In the genomic region with DNA sequence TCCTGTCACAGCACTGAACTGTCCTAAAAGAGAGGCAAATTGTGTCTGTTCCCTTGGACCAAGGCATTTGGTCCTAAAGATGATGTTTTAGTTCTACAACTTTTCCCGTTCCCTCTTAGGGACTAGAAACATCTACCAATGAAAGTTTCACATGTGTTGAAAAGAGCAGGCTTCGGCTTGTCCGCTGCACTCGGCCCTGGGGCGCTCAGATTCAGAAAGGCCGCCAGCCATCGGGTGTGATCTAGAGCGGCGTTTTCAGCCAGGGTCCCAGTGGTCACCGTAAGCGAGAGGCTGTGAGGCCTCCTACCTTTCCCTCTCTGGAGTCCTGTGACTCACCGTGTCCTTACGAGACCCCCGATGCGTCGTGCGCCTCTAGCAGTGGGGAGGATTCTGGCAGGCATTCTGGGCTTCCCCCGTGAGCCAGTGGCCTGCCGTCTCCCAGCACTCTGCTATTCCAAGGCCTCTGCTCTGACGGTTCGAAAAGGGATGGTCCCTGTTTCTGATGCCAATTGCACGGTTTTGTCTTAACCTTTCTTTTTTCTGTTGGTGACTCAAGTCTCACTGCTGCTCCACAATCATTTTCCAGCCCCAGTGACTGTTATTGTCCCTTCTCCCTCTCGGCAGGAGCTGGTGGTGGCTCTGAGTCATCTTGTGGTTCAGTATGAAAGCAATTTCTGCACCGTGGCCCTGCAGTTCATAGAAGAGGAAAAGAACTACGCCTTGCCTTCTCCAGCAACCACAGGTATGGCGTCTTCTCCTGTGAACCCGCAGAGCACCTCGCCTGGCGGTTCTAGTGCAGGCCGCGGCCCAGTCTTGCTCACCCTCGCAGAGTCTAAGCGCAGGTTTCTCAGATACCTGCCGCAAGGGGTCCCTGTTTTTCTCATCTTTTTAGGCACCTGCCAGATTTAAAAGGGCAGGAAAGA, we compare ENCODE assay signal across 1 cellular context.
A peak's percentile ranks its signal among the peaks of the same experiment; 100 is the strongest.
TF ChIP-seq lines count a peak whose summit lies in the region.

No MANE protein-coding gene starts in this region.

TF ChIP-seq in GM12878, 131 proteins besides CTCF, POLR2A, EP300 and RAD21 (continued from another document):
- TF ChIP-seq, protein P1, sequence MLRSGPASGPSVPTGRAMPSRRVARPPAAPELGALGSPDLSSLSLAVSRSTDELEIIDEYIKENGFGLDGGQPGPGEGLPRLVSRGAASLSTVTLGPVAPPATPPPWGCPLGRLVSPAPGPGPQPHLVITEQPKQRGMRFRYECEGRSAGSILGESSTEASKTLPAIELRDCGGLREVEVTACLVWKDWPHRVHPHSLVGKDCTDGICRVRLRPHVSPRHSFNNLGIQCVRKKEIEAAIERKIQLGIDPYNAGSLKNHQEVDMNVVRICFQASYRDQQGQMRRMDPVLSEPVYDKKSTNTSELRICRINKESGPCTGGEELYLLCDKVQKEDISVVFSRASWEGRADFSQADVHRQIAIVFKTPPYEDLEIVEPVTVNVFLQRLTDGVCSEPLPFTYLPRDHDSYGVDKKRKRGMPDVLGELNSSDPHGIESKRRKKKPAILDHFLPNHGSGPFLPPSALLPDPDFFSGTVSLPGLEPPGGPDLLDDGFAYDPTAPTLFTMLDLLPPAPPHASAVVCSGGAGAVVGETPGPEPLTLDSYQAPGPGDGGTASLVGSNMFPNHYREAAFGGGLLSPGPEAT (IDR thresholded peaks at IDR 0.05; ENCODE audit: low read depth), result peak; percentile 55; the same call in 1 of the 2 replicates
- TF ChIP-seq, protein P2, sequence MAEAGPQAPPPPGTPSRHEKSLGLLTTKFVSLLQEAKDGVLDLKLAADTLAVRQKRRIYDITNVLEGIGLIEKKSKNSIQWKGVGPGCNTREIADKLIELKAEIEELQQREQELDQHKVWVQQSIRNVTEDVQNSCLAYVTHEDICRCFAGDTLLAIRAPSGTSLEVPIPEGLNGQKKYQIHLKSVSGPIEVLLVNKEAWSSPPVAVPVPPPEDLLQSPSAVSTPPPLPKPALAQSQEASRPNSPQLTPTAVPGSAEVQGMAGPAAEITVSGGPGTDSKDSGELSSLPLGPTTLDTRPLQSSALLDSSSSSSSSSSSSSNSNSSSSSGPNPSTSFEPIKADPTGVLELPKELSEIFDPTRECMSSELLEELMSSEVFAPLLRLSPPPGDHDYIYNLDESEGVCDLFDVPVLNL (IDR thresholded peaks at IDR 0.05; ENCODE audit: low read depth, low read length), result no peak
- TF ChIP-seq SRF (IDR thresholded peaks at IDR 0.05; ENCODE audit: low read depth in 2 of 2, low read length in 2 of 2) (no peak), RELA (IDR thresholded peaks at IDR 0.05; ENCODE audit: borderline replicate concordance, partially characterized antibody) (peak; percentile 19), MEF2B (IDR thresholded peaks at IDR 0.05; ENCODE audit: partially characterized antibody, poor library complexity, severe bottlenecking) (no peak), YY1 (IDR thresholded peaks at IDR 0.05; ENCODE audit: low read depth, low read length) (peak; percentile 69), HDAC6 (IDR thresholded peaks at IDR 0.05; ENCODE audit: unreplicated experiment) (no peak), BHLHE40 (IDR thresholded peaks at IDR 0.05; ENCODE audit: borderline replicate concordance in 1 of 2, low read depth in 2 of 2, low read length in 1 of 2) (peak in 1 of 2 experiments; percentile 61; a peak in 1 of 4 replicates), MTA3 (IDR thresholded peaks at IDR 0.05; ENCODE audit: borderline replicate concordance, low read length) (peak; percentile 35; the same call in 1 of the 2 replicates), DPF2 (IDR thresholded peaks at IDR 0.05) (peak; percentile 85), SPI1 (IDR thresholded peaks at IDR 0.05; ENCODE audit: borderline replicate concordance, insufficient read depth, low read depth, low read length) (no peak), SMARCA5 (IDR thresholded peaks at IDR 0.05) (no peak), IKZF1 (conservative IDR thresholded peaks at IDR 0.05) (peak; percentile 82), SREBF2 (IDR thresholded peaks at IDR 0.05; ENCODE audit: low read length) (no peak), EGR1 (IDR thresholded peaks at IDR 0.05; ENCODE audit: borderline replicate concordance in 1 of 2, low read depth in 2 of 2, low read length in 2 of 2) (no peak), CBX5 (IDR thresholded peaks at IDR 0.05; ENCODE audit: low read depth) (no peak), EED (IDR thresholded peaks at IDR 0.05; ENCODE audit: low read depth) (peak; percentile 85), KAT2A (conservative IDR thresholded peaks at IDR 0.05; ENCODE audit: control insufficient read depth, low read depth, low read length) (no peak), IKZF2 (IDR thresholded peaks at IDR 0.05) (peak; percentile 90 to 91), SP1 (IDR thresholded peaks at IDR 0.05; ENCODE audit: low read depth, low read length) (no peak), YBX1 (IDR thresholded peaks at IDR 0.05) (no peak), RUNX3 (IDR thresholded peaks at IDR 0.05; ENCODE audit: low read length) (peak; percentile 76)
- TF ChIP-seq, protein P3, sequence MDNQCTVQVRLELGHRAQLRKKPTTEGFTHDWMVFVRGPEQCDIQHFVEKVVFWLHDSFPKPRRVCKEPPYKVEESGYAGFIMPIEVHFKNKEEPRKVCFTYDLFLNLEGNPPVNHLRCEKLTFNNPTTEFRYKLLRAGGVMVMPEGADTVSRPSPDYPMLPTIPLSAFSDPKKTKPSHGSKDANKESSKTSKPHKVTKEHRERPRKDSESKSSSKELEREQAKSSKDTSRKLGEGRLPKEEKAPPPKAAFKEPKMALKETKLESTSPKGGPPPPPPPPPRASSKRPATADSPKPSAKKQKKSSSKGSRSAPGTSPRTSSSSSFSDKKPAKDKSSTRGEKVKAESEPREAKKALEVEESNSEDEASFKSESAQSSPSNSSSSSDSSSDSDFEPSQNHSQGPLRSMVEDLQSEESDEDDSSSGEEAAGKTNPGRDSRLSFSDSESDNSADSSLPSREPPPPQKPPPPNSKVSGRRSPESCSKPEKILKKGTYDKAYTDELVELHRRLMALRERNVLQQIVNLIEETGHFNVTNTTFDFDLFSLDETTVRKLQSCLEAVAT (IDR thresholded peaks at IDR 0.05), result peak; percentile 41; the same call in 1 of the 2 replicates
- TF ChIP-seq, protein P4, sequence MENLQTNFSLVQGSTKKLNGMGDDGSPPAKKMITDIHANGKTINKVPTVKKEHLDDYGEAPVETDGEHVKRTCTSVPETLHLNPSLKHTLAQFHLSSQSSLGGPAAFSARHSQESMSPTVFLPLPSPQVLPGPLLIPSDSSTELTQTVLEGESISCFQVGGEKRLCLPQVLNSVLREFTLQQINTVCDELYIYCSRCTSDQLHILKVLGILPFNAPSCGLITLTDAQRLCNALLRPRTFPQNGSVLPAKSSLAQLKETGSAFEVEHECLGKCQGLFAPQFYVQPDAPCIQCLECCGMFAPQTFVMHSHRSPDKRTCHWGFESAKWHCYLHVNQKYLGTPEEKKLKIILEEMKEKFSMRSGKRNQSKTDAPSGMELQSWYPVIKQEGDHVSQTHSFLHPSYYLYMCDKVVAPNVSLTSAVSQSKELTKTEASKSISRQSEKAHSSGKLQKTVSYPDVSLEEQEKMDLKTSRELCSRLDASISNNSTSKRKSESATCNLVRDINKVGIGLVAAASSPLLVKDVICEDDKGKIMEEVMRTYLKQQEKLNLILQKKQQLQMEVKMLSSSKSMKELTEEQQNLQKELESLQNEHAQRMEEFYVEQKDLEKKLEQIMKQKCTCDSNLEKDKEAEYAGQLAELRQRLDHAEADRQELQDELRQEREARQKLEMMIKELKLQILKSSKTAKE (IDR thresholded peaks at IDR 0.05; ENCODE audit: low read depth, poor library complexity, severe bottlenecking), result peak; percentile 67
- TF ChIP-seq, protein P5, sequence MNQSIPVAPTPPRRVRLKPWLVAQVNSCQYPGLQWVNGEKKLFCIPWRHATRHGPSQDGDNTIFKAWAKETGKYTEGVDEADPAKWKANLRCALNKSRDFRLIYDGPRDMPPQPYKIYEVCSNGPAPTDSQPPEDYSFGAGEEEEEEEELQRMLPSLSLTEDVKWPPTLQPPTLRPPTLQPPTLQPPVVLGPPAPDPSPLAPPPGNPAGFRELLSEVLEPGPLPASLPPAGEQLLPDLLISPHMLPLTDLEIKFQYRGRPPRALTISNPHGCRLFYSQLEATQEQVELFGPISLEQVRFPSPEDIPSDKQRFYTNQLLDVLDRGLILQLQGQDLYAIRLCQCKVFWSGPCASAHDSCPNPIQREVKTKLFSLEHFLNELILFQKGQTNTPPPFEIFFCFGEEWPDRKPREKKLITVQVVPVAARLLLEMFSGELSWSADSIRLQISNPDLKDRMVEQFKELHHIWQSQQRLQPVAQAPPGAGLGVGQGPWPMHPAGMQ (IDR thresholded peaks at IDR 0.05; ENCODE audit: borderline replicate concordance), result no peak
